8 cellular contexts compared by ENCODE assay signal in the genomic region with DNA sequence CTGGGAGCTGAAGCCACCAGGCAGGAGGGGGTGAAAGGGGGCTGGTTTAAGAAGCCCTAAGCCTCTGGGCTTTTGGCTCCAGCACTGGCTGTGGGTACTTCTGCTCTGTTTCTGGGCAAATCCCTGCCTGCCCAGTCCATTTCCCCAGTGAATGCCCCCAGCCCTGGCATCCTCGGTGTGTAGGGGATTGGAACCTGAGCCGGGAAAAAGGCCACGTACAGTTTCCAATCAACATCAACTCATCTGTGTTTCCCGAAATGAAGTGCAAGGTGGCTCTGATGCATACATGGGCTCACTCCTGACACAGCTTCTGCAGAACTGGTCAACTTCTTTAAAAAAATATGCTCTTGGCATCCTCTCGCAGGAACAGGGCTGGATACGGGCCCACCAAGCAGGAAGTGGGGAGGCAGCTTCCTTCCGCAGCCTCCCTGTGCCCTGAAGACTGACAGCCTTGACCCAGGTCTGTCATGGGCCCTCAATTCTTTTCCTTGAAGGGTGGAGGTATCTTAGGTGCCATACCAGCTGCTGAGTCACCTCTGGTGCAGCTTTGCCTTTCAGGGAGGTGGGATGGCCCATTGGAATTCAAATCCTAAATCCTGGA.
DNase-seq lines count a peak whose midpoint lies in the region; ATAC-seq and TF ChIP-seq lines count a peak whose summit lies in the region.

No MANE protein-coding gene starts in this region.

- H3K27me3 ChIP-seq in Peyer's patch (no peaks in the 10 kb centered on the region), left ventricle myocardium inferior (ENCODE audit: low read depth) (no peaks in the 10 kb centered on the region), BE2C (no peaks in the 10 kb centered on the region)

- no peaks in the 10 kb centered on the region for H3K9me3 ChIP-seq in Peyer's patch
- no peaks in the 10 kb centered on the region for H3K9me3 ChIP-seq in left ventricle myocardium inferior (replicated peaks)
- H3K9me3 ChIP-seq in BE2C = no peaks in the 10 kb centered on the region

- intact Hi-C loops in left ventricle myocardium inferior (cut with micrococcal nuclease) = no loop called here

- H3K36me3 ChIP-seq in Peyer's patch (peaks cover 0 to 20% (median 0%) of the 10 kb centered on the region in 3 donors), left ventricle myocardium inferior (peaks cover 13% of the 10 kb centered on the region), BE2C (peaks cover 9% of the 10 kb centered on the region)

- H3K4me1 ChIP-seq in Peyer's patch (peaks cover 0 to 24% (median 12%) of the 10 kb centered on the region in 4 donors), left ventricle myocardium inferior (peaks cover 57% of the 10 kb centered on the region), BE2C (no peaks in the 10 kb centered on the region)

- DNase-seq in CD1c-positive myeloid dendritic cell (ENCODE audit: extremely low spot score) (peak; percentile 63), Peyer's patch (peak in 1 of 3 donors; percentile 44), left ventricle myocardium inferior (no peak), BE2C (no peak), hippocampal formation (lab: John Stamatoyannopoulos, UW) (no peak)
- no peak for DNase-seq in stimulated activated naive CD4-positive, alpha-beta T cell (lab: John Stamatoyannopoulos, UW)

- peak; percentile 5 for ATAC-seq in GM21390 (IDR thresholded peaks at IDR 0.05; ENCODE audit: unreplicated experiment)

- H3K4me3 ChIP-seq in Peyer's patch (no peak overlapping the region), left ventricle myocardium inferior (no peak overlapping the region), BE2C (ENCODE audit: low read depth, low read length) (no peak overlapping the region)

- TF ChIP-seq CTCF in Peyer's patch (IDR thresholded peaks at IDR 0.05) = no peak
- no peak for TF ChIP-seq CTCF in left ventricle myocardium inferior (IDR thresholded peaks at IDR 0.05; ENCODE audit: borderline replicate concordance)
- no peak for TF ChIP-seq CTCF in BE2C (IDR thresholded peaks at IDR 0.05; ENCODE audit: low read depth, low read length)

- H3K27ac ChIP-seq in Peyer's patch (peak overlapping the region; percentile 32 to 55 (median 46)), left ventricle myocardium inferior (replicated peaks) (peak overlapping the region; percentile 69), temporal lobe (ENCODE audit: low read depth, low read length) (peak overlapping the region; percentile 72)

- TF ChIP-seq POLR2A in Peyer's patch (IDR thresholded peaks at IDR 0.05) = no peak
